ENCODE assay signal across 8 cellular contexts in the genomic region with DNA sequence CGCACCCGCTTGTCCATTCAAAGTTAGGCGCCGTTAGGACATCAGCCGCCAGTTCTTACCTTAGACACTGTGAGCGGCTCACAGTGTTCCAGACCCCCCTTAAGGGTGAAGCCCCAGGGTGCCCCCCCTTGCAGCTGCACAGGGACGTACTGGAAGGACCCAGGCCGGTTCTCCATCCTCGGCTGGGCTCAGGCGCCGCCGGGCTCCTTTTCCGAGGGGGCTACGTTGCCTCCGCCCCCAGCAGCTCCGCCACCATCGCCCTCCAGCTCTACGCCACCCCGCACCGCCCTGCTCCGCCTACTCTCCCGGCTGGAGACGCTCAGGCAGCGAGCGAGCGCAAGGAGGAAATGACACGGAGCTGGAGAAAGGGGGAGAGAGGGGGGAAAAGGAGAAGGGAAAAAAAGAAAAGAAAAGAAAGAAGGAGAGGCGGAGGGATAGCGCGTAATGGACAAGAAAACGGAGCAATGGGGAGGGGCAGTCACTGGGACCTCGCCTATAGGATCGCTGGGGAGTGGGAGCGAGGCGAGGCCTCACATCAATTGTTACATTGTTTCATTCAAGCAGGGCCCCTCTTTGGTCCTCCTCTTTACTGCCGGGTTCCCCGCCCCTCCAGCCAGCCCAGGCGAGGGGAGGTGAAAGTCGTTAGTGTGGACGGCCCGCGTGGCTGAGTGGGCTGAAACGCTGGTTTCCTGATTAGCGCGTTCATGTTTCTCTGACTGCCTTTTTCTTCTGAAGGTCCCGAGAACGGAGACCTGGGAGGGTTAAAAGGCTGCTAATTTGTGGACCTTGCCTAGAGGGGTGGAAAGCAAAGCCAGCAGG. TPM values are rescaled to one million over a fixed set of nuclear protein-coding genes. Genes with fewer than 3 reads are reported as not detected.
A peak's percentile ranks its signal among the peaks of the same experiment; 100 is the strongest.
DNase-seq lines count a peak whose midpoint lies in the region; ATAC-seq and TF ChIP-seq lines count a peak whose summit lies in the region.

TSS of gene SHROOM4 (minus strand) at position 352 of the 819 bp plus-strand sequence. CDS start at position 176, 176 bp downstream.

- H3K27ac ChIP-seq in left ventricle myocardium inferior (replicated peaks) = peak within 1 kb of the TSS; percentile 78
- H3K27ac ChIP-seq in osteoblast (ENCODE audit: low read depth, low read length) = peak within 1 kb of the TSS; percentile 19

- no peaks in the 10 kb centered on the region for H3K79me2 ChIP-seq in osteoblast (ENCODE audit: insufficient read depth, low read length)

- H3K27me3 ChIP-seq in left ventricle myocardium inferior (ENCODE audit: low read depth) (no peaks in the 10 kb centered on the region), osteoblast (ENCODE audit: insufficient read depth, low read length) (no peaks in the 10 kb centered on the region)

- H3K9me3 Mint-ChIP-seq in activated naive CD8-positive, alpha-beta T cell treated with anti-CD3 and anti-CD28 coated beads for 36 hours = no peaks in the 10 kb centered on the region

- peak; percentile 4 for DNase-seq in EL
- DNase-seq in activated naive CD8-positive, alpha-beta T cell treated with anti-CD3 and anti-CD28 coated beads for 36 hours = no peak
- peak; percentile 40 for DNase-seq in left ventricle myocardium inferior
- DNase-seq in osteoblast (ENCODE audit: insufficient read length, low spot score, missing footprints) = peak; percentile 93

- H3K4me3 ChIP-seq in left ventricle myocardium inferior = peak within 1 kb of the TSS; percentile 71
- peak within 1 kb of the TSS; percentile 74 for H3K4me3 ChIP-seq in osteoblast (ENCODE audit: insufficient read depth, low read length)

- peaks cover 41% of the 10 kb centered on the region for H3K27me3 Mint-ChIP-seq in activated naive CD8-positive, alpha-beta T cell treated with anti-CD3 and anti-CD28 coated beads for 36 hours

- peak within 1 kb of the TSS; percentile 79 for H3K4me2 ChIP-seq in osteoblast (ENCODE audit: insufficient read depth, low read length)

- H3K4me1 ChIP-seq in left ventricle myocardium inferior (no peaks in the 10 kb centered on the region), osteoblast (ENCODE audit: insufficient read depth, low read length) (no peaks in the 10 kb centered on the region)

- TF ChIP-seq CTCF in left ventricle myocardium inferior (IDR thresholded peaks at IDR 0.05; ENCODE audit: borderline replicate concordance) (no peak), osteoblast (IDR thresholded peaks at IDR 0.05; ENCODE audit: extremely low read depth, low read depth, low read length) (no peak)

- H3K36me3 Mint-ChIP-seq in activated naive CD8-positive, alpha-beta T cell treated with anti-CD3 and anti-CD28 coated beads for 36 hours = no peaks in the 10 kb centered on the region

- ATAC-seq in HG03432 (IDR thresholded peaks at IDR 0.05; ENCODE audit: unreplicated experiment) = no peak
- ATAC-seq in HG03571 (IDR thresholded peaks at IDR 0.05; ENCODE audit: unreplicated experiment) = no peak
- ATAC-seq in HG03139 (IDR thresholded peaks at IDR 0.05; ENCODE audit: unreplicated experiment) = no peak
- no peak for ATAC-seq in HG03342 (IDR thresholded peaks at IDR 0.05; ENCODE audit: unreplicated experiment)

- H3K27ac Mint-ChIP-seq in activated naive CD8-positive, alpha-beta T cell treated with anti-CD3 and anti-CD28 coated beads for 36 hours = no peak within 1 kb of the TSS

- peak within 1 kb of the TSS; percentile 90 for H2AFZ ChIP-seq in osteoblast (ENCODE audit: low read length)

- intact Hi-C loops in left ventricle myocardium inferior (cut with micrococcal nuclease) = no loop called here

- no peaks in the 10 kb centered on the region for H3K9me3 ChIP-seq in left ventricle myocardium inferior (replicated peaks)
- H3K9me3 ChIP-seq in osteoblast (ENCODE audit: low read depth, low read length) = no peaks in the 10 kb centered on the region

- H4K20me1 ChIP-seq in osteoblast (ENCODE audit: insufficient read depth, low read length) = peaks cover 6% of the 10 kb centered on the region

- H3K36me3 ChIP-seq in left ventricle myocardium inferior (no peaks in the 10 kb centered on the region), osteoblast (ENCODE audit: insufficient read depth, low read length) (no peaks in the 10 kb centered on the region)

- H3K4me3 Mint-ChIP-seq in activated naive CD8-positive, alpha-beta T cell treated with anti-CD3 and anti-CD28 coated beads for 36 hours = peak within 1 kb of the TSS; percentile 47

- peaks cover 5% of the 10 kb centered on the region for H3K4me1 Mint-ChIP-seq in activated naive CD8-positive, alpha-beta T cell treated with anti-CD3 and anti-CD28 coated beads for 36 hours

RNA-seq across cellular contexts. Expression of gene SHROOM4, which starts in this region (rescaled TPM):
- not detected for total RNA-seq in activated naive CD8-positive, alpha-beta T cell treated with anti-CD3 and anti-CD28 coated beads for 36 hours
- total RNA-seq in left ventricle myocardium inferior = 10.5 TPM
- total RNA-seq in osteoblast = 1.8 and 2.2 TPM in 2 replicates
